In genomic region chr17:74152591-74153455, GRCh38 we compare ENCODE assay signal across 24 cellular contexts. TPM values are rescaled to one million over a fixed set of nuclear protein-coding genes. Genes with fewer than 3 reads are reported as not detected.
A peak's percentile ranks its signal among the peaks of the same experiment; 100 is the strongest.
DNase-seq lines count a peak whose midpoint lies in the region; ATAC-seq, FAIRE-seq and TF ChIP-seq lines count a peak whose summit lies in the region.
"Had no signal": no experiment of that assay in that cellular context is flagged by ENCODE, and none has a peak within 500 bp of the region (broad histone marks: within the 10 kb centered on the region; RNA-seq: fewer than 3 reads in every experiment).

No MANE protein-coding gene starts in this region.

- CTCF ChIA-PET in Calu3 (lab: Charles Lee), result interaction anchor here (0.7 kb wide), 1 partner anchor 21 kb away, joined by 3 read pairs; no protein-coding TSS in a partner anchor
- CTCF ChIA-PET in K562 (lab: Yijun Ruan, JAX; ENCODE audit: low intra/inter-chr PET ratio), result no interaction called here

- no peak overlapping the region for H3K9ac ChIP-seq in GM23248
- H3K9ac ChIP-seq in K562 (ENCODE audit: insufficient read depth in 1 of 2, low read depth in 2 of 2, low read length in 2 of 2), result no peak overlapping the region
- H3K9ac ChIP-seq in mesendoderm (ENCODE audit: low read length), result no peak overlapping the region

- H3K56ac ChIP-seq in mesendoderm (ENCODE audit: low read length), result peak overlapping the region; percentile 17

- H3K27me3 ChIP-seq in GM23248 (replicated peaks; ENCODE audit: insufficient read depth) (no peaks in the 10 kb centered on the region), K562 (ENCODE audit: control insufficient read depth in 2 of 2, insufficient read depth in 2 of 2, low read length in 2 of 2) (peaks cover 7 to 57% of the 10 kb centered on the region in 2 experiments; a peak in 4 of 5 replicates), mesendoderm (ENCODE audit: insufficient read depth, low read length, poor library complexity) (no peaks in the 10 kb centered on the region), H7 (ENCODE audit: control insufficient read depth, insufficient read depth, low read length) (no peaks in the 10 kb centered on the region)
- H3K27me3 ChIP-seq: BLaER1 treated with 17β-estradiol and CSF1 and Interleukin-3, amounts not matched to agents 10 nM and 100 nM; body of pancreas; Peyer's patch had no signal

- H3K79me1 ChIP-seq in mesendoderm (ENCODE audit: low read length), result no peaks in the 10 kb centered on the region

- POLR2A ChIA-PET in K562 (lab: Yijun Ruan, JAX), result interaction anchor here (0.6 kb wide), 1 partner anchor 14 kb away, joined by 5 read pairs; no protein-coding TSS in a partner anchor

- peaks cover 37% of the 10 kb centered on the region for H3K27me3 Mint-ChIP-seq in Calu3 (ENCODE audit: unreplicated experiment)

- H3K27ac Mint-ChIP-seq in Calu3 (ENCODE audit: unreplicated experiment), result no peak overlapping the region
- H3K27ac Mint-ChIP-seq: activated CD4-positive, alpha-beta T cell treated with anti-CD3 and anti-CD28 coated beads, Interleukin-2, amount 10 ng/mL, durations not matched to agents 24 days and 14 days; activated naive CD4-positive, alpha-beta T cell treated with anti-CD3 and anti-CD28 coated beads, Interleukin-2, amount 50 U/mL, for 72 hours; activated T-cell treated with anti-CD3 and anti-CD28 coated beads, Interleukin-2, amount 50 U/mL, for 24 hours; natural killer cell had no signal

- no peaks in the 10 kb centered on the region for H3K9me3 Mint-ChIP-seq in Calu3 (ENCODE audit: low read depth, unreplicated experiment)
- H3K9me3 Mint-ChIP-seq: activated CD4-positive, alpha-beta T cell treated with anti-CD3 and anti-CD28 coated beads, Interleukin-2, amount 10 ng/mL, durations not matched to agents 24 days and 14 days; activated naive CD4-positive, alpha-beta T cell treated with anti-CD3 and anti-CD28 coated beads, Interleukin-2, amount 50 U/mL, for 72 hours; activated T-cell treated with anti-CD3 and anti-CD28 coated beads, Interleukin-2, amount 50 U/mL, for 24 hours; natural killer cell had no signal

- ATAC-seq in K562 (no peak), HG02678 (IDR thresholded peaks at IDR 0.05; ENCODE audit: unreplicated experiment) (no peak)
- ATAC-seq: activated naive CD4-positive, alpha-beta T cell treated with anti-CD3 and anti-CD28 coated beads, Interleukin-2, amount 50 U/mL, for 72 hours; body of pancreas; natural killer cell had no signal

- H3K4me1 ChIP-seq in GM23248 (ENCODE audit: insufficient read depth) (no peaks in the 10 kb centered on the region), K562 (replicated peaks in 1 of 2; ENCODE audit: control insufficient read depth in 2 of 2, insufficient read depth in 2 of 2, low read length in 2 of 2) (no peaks in the 10 kb centered on the region; a peak in 1 of 5 replicates), mesendoderm (ENCODE audit: control insufficient read depth, low read depth, low read length) (no peaks in the 10 kb centered on the region)
- H3K4me1 ChIP-seq: Peyer's patch had no signal

- H4K20me1 ChIP-seq in GM23248 (ENCODE audit: insufficient read depth), result no peaks in the 10 kb centered on the region
- H4K20me1 ChIP-seq in K562 (replicated peaks; ENCODE audit: control insufficient read depth, insufficient read depth, low read length), result no peaks in the 10 kb centered on the region; the same call in 1 of the 2 replicates
- H4K20me1 ChIP-seq: BLaER1 treated with 17β-estradiol and CSF1 and Interleukin-3, amounts not matched to agents 10 nM and 100 nM had no signal

- H2AK5ac ChIP-seq in mesendoderm (ENCODE audit: low read length), result no peak overlapping the region

- H3K9me3 ChIP-seq in GM23248 (ENCODE audit: low read depth) (no peaks in the 10 kb centered on the region), K562 (replicated peaks; ENCODE audit: control insufficient read depth, insufficient read depth, low read depth, low read length) (no peaks in the 10 kb centered on the region)
- H3K9me3 ChIP-seq: body of pancreas, Peyer's patch had no signal

- no peaks in the 10 kb centered on the region for H3F3A ChIP-seq in GM23248 (ENCODE audit: insufficient read depth)

- H2BK15ac ChIP-seq in mesendoderm (replicated peaks; ENCODE audit: low read depth), result no peak overlapping the region

- BruUV-seq in Calu3 (replicated peaks; lab: Mats Ljungman, UMichigan) (no TSS peak), K562 (replicated peaks; lab: Mats Ljungman, UMichigan) (no TSS peak)

- H3K4me1 Mint-ChIP-seq in Calu3 (ENCODE audit: low read depth, unreplicated experiment), result peaks cover 28% of the 10 kb centered on the region
- H3K4me1 Mint-ChIP-seq: activated CD4-positive, alpha-beta T cell treated with anti-CD3 and anti-CD28 coated beads, Interleukin-2, amount 10 ng/mL, durations not matched to agents 24 days and 14 days; natural killer cell had no signal

- H2AFZ ChIP-seq in GM23248 (no peak overlapping the region), K562 (ENCODE audit: low read depth, low read length) (no peak overlapping the region)

- no peak for TF ChIP-seq RAD21 in K562 (CRISPR knock-in tag; conservative IDR thresholded peaks at IDR 0.05 in 1 of 2, IDR thresholded peaks at IDR 0.05 in 1 of 2)

- H3K79me2 ChIP-seq in GM23248 (ENCODE audit: insufficient read depth), result no peaks in the 10 kb centered on the region
- no peaks in the 10 kb centered on the region for H3K79me2 ChIP-seq in K562 (ENCODE audit: control insufficient read depth, insufficient read depth, low read length)
- H3K79me2 ChIP-seq in mesendoderm (ENCODE audit: control insufficient read depth, insufficient read depth, low read length), result no peaks in the 10 kb centered on the region

- WGBS in GM23248 (ENCODE audit: low coverage in 1 of 2, low lambda C conversion rate in 2 of 2, missing lambda C conversion rate in 2 of 2), 2 experiments, result 15 to 19% methylated on average over 12 of the region's 12 CpGs
- WGBS in K562 (ENCODE audit: insufficient coverage, low coverage, missing lambda C conversion rate), result under 1% methylated on average over 12 of the region's 12 CpGs
- WGBS in mesendoderm (ENCODE audit: extremely low coverage, insufficient coverage, low lambda C conversion rate), result no CpG with 5 or more reads among the region's 12 CpGs

- H3K18ac ChIP-seq in mesendoderm (ENCODE audit: low read length), result no peak overlapping the region

- H3K27ac ChIP-seq in GM23248 (no peak overlapping the region), K562 (ENCODE audit: extremely low read depth, low read depth, low read length) (no peak overlapping the region), mesendoderm (ENCODE audit: low read depth, low read length) (no peak overlapping the region)
- H3K27ac ChIP-seq: BLaER1 treated with 17β-estradiol and CSF1 and Interleukin-3, amounts not matched to agents 10 nM and 100 nM; body of pancreas; Peyer's patch had no signal

- in situ Hi-C loops in GM23248 (cut with MboI) (loop anchor here (25.0 kb wide), 1 partner anchor 716 kb away; no protein-coding TSS in a partner anchor), K562 (cut with MboI) (no loop called here)

- no peak overlapping the region for H4K8ac ChIP-seq in mesendoderm (ENCODE audit: low read depth, low read length)

- no peak overlapping the region for H2BK5ac ChIP-seq in mesendoderm (ENCODE audit: low read length)

- no peak overlapping the region for H3K4me2 ChIP-seq in GM23248 (ENCODE audit: unreplicated experiment)
- H3K4me2 ChIP-seq in K562 (ENCODE audit: insufficient read depth, low read length), result no peak overlapping the region
- no peak overlapping the region for H3K4me2 ChIP-seq in mesendoderm (ENCODE audit: low read length)

- DNase-seq in Calu3 (peak; percentile 14), GM23248 (peak; percentile 4), K562 (ENCODE audit: extremely low read depth in 1 of 4, low spot score in 3 of 4) (no peak), mesendoderm (peak; percentile 46), glomerular visceral epithelial cell (ENCODE audit: extremely low spot score) (no peak), H7 (no peak), NK-92 (lab: John Stamatoyannopoulos, UW; ENCODE audit: unreplicated experiment) (no peak)
- DNase-seq: activated CD4-positive, alpha-beta T cell treated with anti-CD3 and anti-CD28 coated beads, Interleukin-2, amount 10 ng/mL, durations not matched to agents 24 days and 14 days; activated T-cell treated with anti-CD3 and anti-CD28 coated beads, Interleukin-2, amount 50 U/mL, for 24 hours; body of pancreas; DMS79 treated with DMSO at 0.1 percent for 48 hours; glutamatergic neuron; natural killer cell; NCI-H187; NCI-H526; Peyer's patch; stimulated activated naive CD4-positive, alpha-beta T cell treated with Interleukin-2 at 50 U/mL for 16 hours; SW 1271; trophoblast cell had no signal

- intact Hi-C loops in Calu3 (cut with micrococcal nuclease; ENCODE audit: unreplicated experiment) (no loop called here), K562 (cut with micrococcal nuclease) (no loop called here)

- H3K36me3 ChIP-seq in GM23248 (ENCODE audit: low read depth) (no peaks in the 10 kb centered on the region), K562 (ENCODE audit: control insufficient read depth, insufficient read depth, low read length) (no peaks in the 10 kb centered on the region), mesendoderm (ENCODE audit: control insufficient read depth, insufficient read depth, low read length) (no peaks in the 10 kb centered on the region), H7 (replicated peaks; ENCODE audit: control insufficient read depth, insufficient read depth, low read length) (no peaks in the 10 kb centered on the region)
- H3K36me3 ChIP-seq: BLaER1 treated with 17β-estradiol and CSF1 and Interleukin-3, amounts not matched to agents 10 nM and 100 nM; Peyer's patch had no signal

- H3K4me3 ChIP-seq in GM23248 (no peak overlapping the region), K562 (no peak overlapping the region), mesendoderm (ENCODE audit: low read length) (no peak overlapping the region), H7 (ENCODE audit: insufficient read depth, low read depth, low read length) (no peak overlapping the region)
- H3K4me3 ChIP-seq: BLaER1 treated with 17β-estradiol and CSF1 and Interleukin-3, amounts not matched to agents 10 nM and 100 nM; body of pancreas; Peyer's patch had no signal

- no peak for TF ChIP-seq POLR2A in K562 (conservative IDR thresholded peaks at IDR 0.05)

- peaks cover 6% of the 10 kb centered on the region for H3K36me3 Mint-ChIP-seq in Calu3 (ENCODE audit: insufficient read depth, unreplicated experiment)
- H3K36me3 Mint-ChIP-seq: activated naive CD4-positive, alpha-beta T cell treated with anti-CD3 and anti-CD28 coated beads, Interleukin-2, amount 50 U/mL, for 72 hours; natural killer cell had no signal

- TF ChIP-seq EP300 in K562 (IDR thresholded peaks at IDR 0.05; ENCODE audit: low read length), result no peak

- no peak overlapping the region for H3K4ac ChIP-seq in mesendoderm (ENCODE audit: low read depth, low read length)

- no peak overlapping the region for H3K4me3 Mint-ChIP-seq in Calu3 (ENCODE audit: low read depth, unreplicated experiment)
- H3K4me3 Mint-ChIP-seq: activated CD4-positive, alpha-beta T cell treated with anti-CD3 and anti-CD28 coated beads, Interleukin-2, amount 10 ng/mL, durations not matched to agents 24 days and 14 days; activated T-cell treated with anti-CD3 and anti-CD28 coated beads, Interleukin-2, amount 50 U/mL, for 24 hours; natural killer cell had no signal

- TF ChIP-seq CTCF in Calu3 (IDR thresholded peaks at IDR 0.05; ENCODE audit: unreplicated experiment), result no peak
- TF ChIP-seq CTCF in K562 (IDR thresholded peaks at IDR 0.05 in 2 of 3, conservative IDR thresholded peaks at IDR 0.05 in 1 of 3; ENCODE audit: insufficient read depth in 2 of 3, low read depth in 1 of 3, low read length in 3 of 3), result no peak

- no peaks in the 10 kb centered on the region for H3K9me1 ChIP-seq in K562 (ENCODE audit: control insufficient read depth, insufficient read depth, low read length)

- no peak overlapping the region for H4K5ac ChIP-seq in mesendoderm (ENCODE audit: low read length)

- FAIRE-seq in K562 (lab: Jason Lieb, UNC), result no peak
- FAIRE-seq: GM18507, H54 had no signal

- no peaks in the 10 kb centered on the region for H3K9me2 ChIP-seq in GM23248 (ENCODE audit: insufficient read depth)

- H3K23ac ChIP-seq in mesendoderm (ENCODE audit: low read length), result no peak overlapping the region

- H2BK120ac ChIP-seq in mesendoderm (ENCODE audit: low read depth, low read length), result no peak overlapping the region

RNA-seq across cellular contexts. Expression of gene RPL38, which starts 50.7 kb away (rescaled TPM):
- total RNA-seq in Calu3 (2022) (708 and 725 TPM in 2 replicates), K562 (2014; rRNA removed) (2,881 and 3,864 TPM in 2 replicates), K562 (2014; rRNA removed; fragmentation: Illumina TruSeq; extraction: Trizol) (1,940 and 1,970 TPM in 2 replicates), K562 (2015; rRNA removed; fragmentation: Illumina TruSeq; extraction: Trizol) (2,305 and 2,457 TPM in 2 replicates), K562 (2021) (1,177 and 1,224 TPM in 2 replicates)
- 87.6 and 176 TPM in 2 replicates for total RNA-seq in GM23248 (2014; rRNA removed; shearing (Covaris generic))
- polyA plus RNA-seq in GM23248 (2016; fragmentation: Nextera tagmentation; extraction: Ambion mirVana) (986 and 999 TPM in 2 replicates), K562 (2011; rRNA removed) (1,194 and 1,318 TPM in 2 replicates), K562 (2014; fragmentation: Illumina TruSeq; extraction: Trizol) (1,709 and 2,292 TPM in 2 replicates), K562 (2014; fragmentation: Nextera tagmentation; extraction: Ambion mirVana) (1,000 to 10,000 TPM; 1,939 to 2,988 TPM), K562 (2014; rRNA removed) (1,879 and 3,414 TPM in 2 replicates)
- total RNA-seq in K562 (2011; cell fraction: chromatin; rRNA removed; ENCODE audit: low replicate concordance), result 240 and 244 TPM in 2 replicates
- 381 and 382 TPM in 2 replicates for total RNA-seq in K562 (2011; cell fraction: nucleolus; rRNA removed)
- total RNA-seq in K562 (2011; cell fraction: nucleoplasm; rRNA removed), result 661 and 1,150 TPM in 2 replicates
- polyA plus RNA-seq in K562 (2011; cell fraction: cytosol; rRNA removed), result 365 and 561 TPM in 2 replicates
- 725 and 1,254 TPM in 2 replicates for polyA plus RNA-seq in K562 (2011; cell fraction: nucleus; rRNA removed)
- 2,337 and 4,545 TPM in 2 replicates for polyA plus RNA-seq in K562 (2012)
- polyA minus RNA-seq in K562 (2011; rRNA and poly(A)+ RNA removed), result 3,511 and 3,761 TPM in 2 replicates
- 663 and 692 TPM in 2 replicates for polyA minus RNA-seq in K562 (2011; cell fraction: cytosol; rRNA and poly(A)+ RNA removed)
- 149 and 306 TPM in 2 replicates for polyA minus RNA-seq in K562 (2011; cell fraction: nucleus; rRNA and poly(A)+ RNA removed)
- 4,842 TPM for polyA plus RNA-seq in mesendoderm (2013, experiment 1 of 2)
- 4,757 TPM for polyA plus RNA-seq in mesendoderm (2013, experiment 2 of 2)
- 1,534 and 2,134 TPM in 2 replicates for total RNA-seq in H7 (2014; rRNA removed; shearing (Covaris generic))

Comparison
In these comparisons a context has a peak if more than half of its experiments do, and no peak if none do; other contexts are left out.
1. DNase-seq: peak in Calu3 (single experiment), GM23248 (single experiment) and mesendoderm (single experiment); none in K562 (0 of 4), glomerular visceral epithelial cell (single experiment), H7 (single experiment) and NK-92 (single experiment).